In the genomic region with DNA sequence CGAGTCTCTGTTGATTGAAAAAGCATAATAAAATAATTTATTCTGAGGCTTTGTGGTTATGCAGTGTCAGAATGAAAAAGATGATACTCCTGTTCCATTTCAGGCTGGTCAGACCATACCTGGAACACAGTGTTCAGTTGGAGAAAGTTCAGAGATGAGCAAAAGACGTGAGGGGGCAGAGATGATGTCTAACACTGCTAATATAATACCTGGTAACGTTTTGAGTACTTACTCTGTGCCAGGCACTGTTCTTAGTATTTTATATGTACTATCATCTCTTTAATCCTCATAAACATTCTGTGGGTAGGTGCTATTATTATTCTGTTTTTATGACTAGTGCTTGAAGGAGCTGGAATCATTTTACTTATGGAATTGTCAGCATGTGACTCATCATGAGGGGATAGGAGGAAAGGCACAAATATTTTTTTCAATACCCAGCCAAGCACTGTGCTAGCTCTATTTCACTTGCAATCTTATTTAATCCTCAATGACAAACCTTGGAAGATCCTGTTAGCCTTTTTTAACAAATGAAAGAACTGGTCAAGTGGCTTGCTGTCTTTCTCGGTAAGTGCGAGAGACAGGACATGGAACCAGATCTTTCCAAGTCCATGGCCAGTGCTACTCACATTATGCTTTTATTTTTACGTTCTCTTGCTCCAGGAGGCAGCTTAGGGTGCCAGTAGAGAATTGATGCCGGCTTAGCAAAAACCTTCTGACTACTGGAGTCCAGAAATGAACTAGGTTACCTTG, we compare ENCODE assay signal across 8 cellular contexts. TPM values are rescaled to one million over a fixed set of nuclear protein-coding genes. Genes with fewer than 3 reads are reported as not detected.
DNase-seq lines count a peak whose midpoint lies in the region; ATAC-seq and TF ChIP-seq lines count a peak whose summit lies in the region.

No MANE protein-coding gene starts in this region.

- peak; percentile 53 for ATAC-seq in GM21619 (IDR thresholded peaks at IDR 0.05; ENCODE audit: unreplicated experiment)
- no peak for ATAC-seq in HG02981 (IDR thresholded peaks at IDR 0.05; ENCODE audit: unreplicated experiment)
- no peak for ATAC-seq in GM18907 (IDR thresholded peaks at IDR 0.05; ENCODE audit: unreplicated experiment)

- DNase-seq in AG08396 (ENCODE audit: low spot score) (peak; percentile 47), SW 1271 (lab: John Stamatoyannopoulos, UW) (peak; percentile 36 to 91), esophagus muscularis mucosa (ENCODE audit: extremely low spot score) (no peak), medulla oblongata (ENCODE audit: extremely low spot score) (no peak)

- intact Hi-C loops in esophagus muscularis mucosa (cut with DNase I), result no loop called here

- peak overlapping the region; percentile 14 to 31 (median 26) for H3K4me3 ChIP-seq in esophagus muscularis mucosa
- no peak overlapping the region for H3K4me3 ChIP-seq in rectal smooth muscle tissue (ENCODE audit: low read length)

- TF ChIP-seq POLR2A in esophagus muscularis mucosa (IDR thresholded peaks at IDR 0.05; ENCODE audit: low read depth), result no peak

- H3K4me1 ChIP-seq in esophagus muscularis mucosa (peaks cover 66 to 80% (median 76%) of the 10 kb centered on the region in 4 donors), rectal smooth muscle tissue (ENCODE audit: control insufficient read depth, insufficient read depth, low read length) (peaks cover 24% of the 10 kb centered on the region)

- H3K27ac ChIP-seq in esophagus muscularis mucosa (replicated peaks in 1 of 4) (peak overlapping the region; percentile 79 to 88 (median 85)), rectal smooth muscle tissue (ENCODE audit: low read depth, low read length) (peak overlapping the region; percentile 90)

- no peak for TF ChIP-seq CTCF in esophagus muscularis mucosa (IDR thresholded peaks at IDR 0.05)

- H3K9me3 ChIP-seq in esophagus muscularis mucosa, result no peaks in the 10 kb centered on the region

- no peak overlapping the region for H3K9ac ChIP-seq in rectal smooth muscle tissue (ENCODE audit: low read length)

- TF ChIP-seq EP300 in esophagus muscularis mucosa (IDR thresholded peaks at IDR 0.05), result peak; percentile 73

- WGBS in esophagus muscularis mucosa, result 33% methylated on average over 6 of the region's 7 CpGs

- H3K36me3 ChIP-seq in esophagus muscularis mucosa, result no peaks in the 10 kb centered on the region
- H3K36me3 ChIP-seq in rectal smooth muscle tissue (ENCODE audit: control insufficient read depth, insufficient read depth, low read length), result no peaks in the 10 kb centered on the region

- H3K27me3 ChIP-seq in esophagus muscularis mucosa (no peaks in the 10 kb centered on the region), rectal smooth muscle tissue (ENCODE audit: control insufficient read depth, insufficient read depth, low read length) (no peaks in the 10 kb centered on the region)

RNA-seq across cellular contexts. Expression of a gene that starts 31.9 kb away (rescaled TPM):
- total RNA-seq in esophagus muscularis mucosa, result 100 to 1,000 TPM; 212 to 293 (median 251) TPM

Comparison
In these comparisons a context has a peak if more than half of its experiments do, and no peak if none do; other contexts are left out.
1. DNase-seq: peak in AG08396 (single experiment) and SW 1271 (2 of 2); none in esophagus muscularis mucosa (single experiment) and medulla oblongata (single experiment).